ENCODE assay signal across 23 cellular contexts in genomic region chr7:144873316-144873845, GRCh38. TPM values are rescaled to one million over a fixed set of nuclear protein-coding genes. Genes with fewer than 3 reads are reported as not detected.
DNase-seq lines count a peak whose midpoint lies in the region; ATAC-seq, FAIRE-seq and TF ChIP-seq lines count a peak whose summit lies in the region.
"Had no signal": no experiment of that assay in that cellular context is flagged by ENCODE, and none has a peak within 500 bp of the region (broad histone marks: within the 10 kb centered on the region; RNA-seq: fewer than 3 reads in every experiment).

No MANE protein-coding gene starts in this region.

- no peaks in the 10 kb centered on the region for H3K4me1 Mint-ChIP-seq in activated naive CD4-positive, alpha-beta T cell treated with anti-CD3 and anti-CD28 coated beads for 36 hours (ENCODE audit: low read depth)
- H3K4me1 Mint-ChIP-seq: B cell had no signal

- H3K27me3 ChIP-seq in mesendoderm (ENCODE audit: insufficient read depth, low read length, poor library complexity): no peaks in the 10 kb centered on the region
- H3K27me3 ChIP-seq: BLaER1 treated with 17β-estradiol and CSF1 and Interleukin-3, amounts not matched to agents 10 nM and 100 nM had no signal

- TF ChIP-seq CTCF in A549 (IDR thresholded peaks at IDR 0.05): no peak

- H3K79me2 ChIP-seq in mesendoderm (ENCODE audit: control insufficient read depth, insufficient read depth, low read length): no peaks in the 10 kb centered on the region

- no peak overlapping the region for H2BK15ac ChIP-seq in mesendoderm (replicated peaks; ENCODE audit: low read depth)

- TF ChIP-seq RAD21 in A549 (conservative IDR thresholded peaks at IDR 0.05 in 1 of 2, IDR thresholded peaks at IDR 0.05 in 1 of 2): no peak

- no peak overlapping the region for H2BK5ac ChIP-seq in mesendoderm (ENCODE audit: low read length)

- no peak for TF ChIP-seq EP300 in A549 (IDR thresholded peaks at IDR 0.05)

- ATAC-seq in A549 (no peak), SK-N-SH treated with all-trans-retinoic acid at 6 μM for 48 hours (peak; percentile 38; the same call in 2 of the 3 replicates), Right ventricle myocardium superior (ENCODE audit: poor library complexity) (no peak)
- ATAC-seq: CD8-positive, alpha-beta T cell; HCT116 had no signal

- WGBS in A549 (ENCODE audit: missing lambda C conversion rate): 13% methylated on average over 13 of the region's 13 CpGs
- no CpG with 5 or more reads among the region's 13 CpGs for WGBS in mesendoderm (ENCODE audit: extremely low coverage, insufficient coverage, low lambda C conversion rate)

- H3K9me3 Mint-ChIP-seq in activated naive CD4-positive, alpha-beta T cell treated with anti-CD3 and anti-CD28 coated beads for 36 hours: no peaks in the 10 kb centered on the region
- H3K9me3 Mint-ChIP-seq: CD8-positive, alpha-beta T cell had no signal

- H3K4me3 ChIP-seq in A549: no peak overlapping the region
- H3K4me3 ChIP-seq in mesendoderm (ENCODE audit: low read length): no peak overlapping the region
- H3K4me3 ChIP-seq: BLaER1 treated with 17β-estradiol and CSF1 and Interleukin-3, amounts not matched to agents 10 nM and 100 nM had no signal

- intact Hi-C loops in Right ventricle myocardium superior (cut with DNase I): no loop called here
- intact Hi-C loops in activated naive CD4-positive, alpha-beta T cell treated with anti-CD3 and anti-CD28 coated beads for 36 hours (cut with micrococcal nuclease): no loop called here

- no peak overlapping the region for H3K18ac ChIP-seq in mesendoderm (ENCODE audit: low read length)

- no peak overlapping the region for H3K27ac ChIP-seq in A549
- peak overlapping the region; percentile 53 for H3K27ac ChIP-seq in mesendoderm (ENCODE audit: low read depth, low read length)
- H3K27ac ChIP-seq: BLaER1 treated with 17β-estradiol and CSF1 and Interleukin-3, amounts not matched to agents 10 nM and 100 nM; HL-60 had no signal

- CTCF ChIA-PET in A549 (lab: Yijun Ruan, JAX): no interaction called here
- CTCF ChIA-PET in activated naive CD4-positive, alpha-beta T cell treated with anti-CD3 and anti-CD28 coated beads for 36 hours (lab: Charles Lee): no interaction called here

- H3K23ac ChIP-seq in mesendoderm (ENCODE audit: low read length): no peak overlapping the region

- POLR2A ChIA-PET in A549 (lab: Yijun Ruan, JAX): no interaction called here

- no peak overlapping the region for H3K27ac Mint-ChIP-seq in activated naive CD4-positive, alpha-beta T cell treated with anti-CD3 and anti-CD28 coated beads for 36 hours
- H3K27ac Mint-ChIP-seq: B cell; CD8-positive, alpha-beta T cell; HFFc6 had no signal

- H3K4me1 ChIP-seq in A549 (no peaks in the 10 kb centered on the region), mesendoderm (ENCODE audit: control insufficient read depth, low read depth, low read length) (peaks cover 6% of the 10 kb centered on the region)
- H3K4me1 ChIP-seq: BLaER1 treated with 17β-estradiol and CSF1 and Interleukin-3, amounts not matched to agents 10 nM and 100 nM had no signal

- no peak overlapping the region for H3K9ac ChIP-seq in mesendoderm (ENCODE audit: low read length)
- H3K9ac ChIP-seq: BLaER1 treated with 17β-estradiol and CSF1 and Interleukin-3, amounts not matched to agents 10 nM and 100 nM had no signal

- no peak overlapping the region for H2BK120ac ChIP-seq in mesendoderm (ENCODE audit: low read depth, low read length)

- TF ChIP-seq POLR2A in A549 (IDR thresholded peaks at IDR 0.05; ENCODE audit: low read length): no peak

- no peak overlapping the region for H3K4me3 Mint-ChIP-seq in activated naive CD4-positive, alpha-beta T cell treated with anti-CD3 and anti-CD28 coated beads for 36 hours
- H3K4me3 Mint-ChIP-seq: B cell; CD8-positive, alpha-beta T cell; HFFc6 had no signal

- H3K36me3 Mint-ChIP-seq in activated naive CD4-positive, alpha-beta T cell treated with anti-CD3 and anti-CD28 coated beads for 36 hours (ENCODE audit: low read depth): no peaks in the 10 kb centered on the region
- H3K36me3 Mint-ChIP-seq: CD8-positive, alpha-beta T cell had no signal

- H3K4me2 ChIP-seq in A549: 0 out of 3 replicates have a peak overlapping the region, but pooled peaks have one; percentile 12
- no peak overlapping the region for H3K4me2 ChIP-seq in mesendoderm (ENCODE audit: low read length)
- H3K4me2 ChIP-seq: BLaER1 treated with 17β-estradiol and CSF1 and Interleukin-3, amounts not matched to agents 10 nM and 100 nM had no signal

- no peak overlapping the region for H3K4ac ChIP-seq in mesendoderm (ENCODE audit: low read depth, low read length)

- H3K56ac ChIP-seq in mesendoderm (ENCODE audit: low read length): no peak overlapping the region

- no peaks in the 10 kb centered on the region for H3K9me3 ChIP-seq in A549
- H3K9me3 ChIP-seq: BLaER1 treated with 17β-estradiol and CSF1 and Interleukin-3, amounts not matched to agents 10 nM and 100 nM had no signal

- no peak for FAIRE-seq in A549 (lab: Jason Lieb, UNC)
- FAIRE-seq: G401.6, GM12891 had no signal

- H3K36me3 ChIP-seq in mesendoderm (ENCODE audit: control insufficient read depth, insufficient read depth, low read length): no peaks in the 10 kb centered on the region
- H3K36me3 ChIP-seq: BLaER1 treated with 17β-estradiol and CSF1 and Interleukin-3, amounts not matched to agents 10 nM and 100 nM had no signal

- no peaks in the 10 kb centered on the region for H3K27me3 Mint-ChIP-seq in activated naive CD4-positive, alpha-beta T cell treated with anti-CD3 and anti-CD28 coated beads for 36 hours (ENCODE audit: low read depth)

- no peak overlapping the region for H2AK5ac ChIP-seq in mesendoderm (ENCODE audit: low read length)

- H3K79me1 ChIP-seq in mesendoderm (ENCODE audit: low read length): no peaks in the 10 kb centered on the region

- no peak for DNase-seq in A549 (ENCODE audit: low read depth in 1 of 2, low spot score in 1 of 2)
- peak; percentile 4 for DNase-seq in M059J (ENCODE audit: low read depth)
- peak; percentile 51 for DNase-seq in mesendoderm
- no peak for DNase-seq in NCI-H524 treated with DMSO at 0.1 percent for 48 hours (lab: John Stamatoyannopoulos, UW)
- DNase-seq in Right ventricle myocardium superior: no peak
- DNase-seq in activated naive CD4-positive, alpha-beta T cell treated with anti-CD3 and anti-CD28 coated beads for 36 hours: no peak
- DNase-seq: 8988T; CD8-positive, alpha-beta T cell; COR-L47; DMS 273 treated with DMSO at 0.1 percent for 48 hours; DMS53; DND-41; GOT3; H7; HFFc6; IMR-90 had no signal

- no peak overlapping the region for H4K5ac ChIP-seq in mesendoderm (ENCODE audit: low read length)

- H4K8ac ChIP-seq in mesendoderm (ENCODE audit: low read depth, low read length): no peak overlapping the region

TF ChIP-seq in SK-N-SH treated with all-trans-retinoic acid at 6 μM for 48 hours, 23 proteins besides CTCF, POLR2A, EP300 and RAD21 (continues in another document):
- TF ChIP-seq ZNF8 (CRISPR knock-in tag; IDR thresholded peaks at IDR 0.05): no peak
- TF ChIP-seq POU6F1 (CRISPR knock-in tag; IDR thresholded peaks at IDR 0.05; ENCODE audit: borderline replicate concordance, low read depth): no peak
- TF ChIP-seq TCF4 (CRISPR knock-in tag; IDR thresholded peaks at IDR 0.05; ENCODE audit: borderline replicate concordance): no peak
- TF ChIP-seq ZNF565 (CRISPR knock-in tag; conservative IDR thresholded peaks at IDR 0.05; ENCODE audit: low read depth): no peak
- no peak for TF ChIP-seq TSHZ2 (CRISPR knock-in tag; IDR thresholded peaks at IDR 0.05)
- no peak for TF ChIP-seq BACH2 (CRISPR knock-in tag; IDR thresholded peaks at IDR 0.05; ENCODE audit: borderline replicate concordance)

RNA-seq across cellular contexts. Expression of gene TPK1, which starts 37.5 kb away (rescaled TPM):
- 2.5 and 3.2 TPM in 2 replicates for polyA plus RNA-seq in A549 (2011; rRNA removed)
- 1.9 and 2.1 TPM in 2 replicates for polyA plus RNA-seq in A549 (2012; cell fraction: cytosol; rRNA removed)
- 0.61 and 0.70 TPM in 2 replicates for polyA plus RNA-seq in A549 (2012; cell fraction: nucleus; rRNA removed)
- polyA plus RNA-seq in A549 (2017; fragmentation: RNase III; extraction: RNeasy Plus Mini Kit Qiagen cat#74134 plus additional on column Dnase treatment): 1.4 to 2.2 TPM (median 1.9 TPM) in 3 replicates
- 4.6 and 5.9 TPM in 2 replicates for polyA minus RNA-seq in A549 (2011; rRNA and poly(A)+ RNA removed)
- total RNA-seq in M059J (2014; rRNA removed; shearing (Covaris generic)): 0.27 and 1.7 TPM in 2 replicates
- 1.6 TPM for polyA plus RNA-seq in mesendoderm (2013, experiment 1 of 2)
- polyA plus RNA-seq in mesendoderm (2013, experiment 2 of 2): 1.8 TPM
- 2.9 TPM for total RNA-seq in Right ventricle myocardium superior
- total RNA-seq in activated naive CD4-positive, alpha-beta T cell treated with anti-CD3 and anti-CD28 coated beads for 36 hours: 10 to 100 TPM; 26.4 to 28.6 TPM

Comparison
In these comparisons a context has a peak if more than half of its experiments do, and no peak if none do; other contexts are left out.
1. DNase-seq: peak in M059J (single experiment) and mesendoderm (single experiment); none in A549 (0 of 2), NCI-H524 treated with DMSO at 0.1 percent for 48 hours (single experiment), Right ventricle myocardium superior (single experiment) and activated naive CD4-positive, alpha-beta T cell treated with anti-CD3 and anti-CD28 coated beads for 36 hours (single experiment).